Comparison of ENCODE assay signal across 17 cellular contexts in the genomic region with DNA sequence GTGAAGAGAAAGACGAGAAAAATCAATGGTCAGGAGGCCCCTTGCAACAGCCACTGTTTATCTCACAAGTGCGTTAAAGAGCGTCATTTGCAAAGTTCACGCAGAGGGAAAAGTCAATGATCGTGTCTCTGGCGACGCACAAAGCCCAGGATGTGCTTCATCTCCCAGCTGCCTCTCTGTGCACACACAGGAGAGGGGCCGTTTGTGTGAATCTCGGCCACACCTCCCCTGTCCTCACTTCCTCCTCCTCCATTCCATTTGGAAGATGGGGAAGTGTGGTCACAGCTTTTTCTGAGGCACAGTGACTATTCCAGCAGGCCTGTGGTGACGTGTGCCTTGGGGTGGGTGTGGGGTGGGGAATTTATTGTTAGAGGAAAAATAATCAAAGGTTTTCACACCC.
A peak's percentile ranks its signal among the peaks of the same experiment; 100 is the strongest.
DNase-seq lines count a peak whose midpoint lies in the region; ATAC-seq and TF ChIP-seq lines count a peak whose summit lies in the region.
"Had no signal": no experiment of that assay in that cellular context is flagged by ENCODE, and none has a peak within 500 bp of the region (broad histone marks: within the 10 kb centered on the region; RNA-seq: fewer than 3 reads in every experiment).

No MANE protein-coding gene starts in this region.

- H3K27ac ChIP-seq in SJSA1 (peak overlapping the region; percentile 86), foreskin keratinocyte (no peak overlapping the region), vagina (peak overlapping the region; percentile 65)
- H3K27ac ChIP-seq: prostate gland, thoracic aorta had no signal

- no peak for ATAC-seq in activated naive CD4-positive, alpha-beta T cell treated with anti-CD3 and anti-CD28 coated beads, Interleukin-2, amount 50 U/mL, for 72 hours
- peak; percentile 15 for ATAC-seq in foreskin keratinocyte

- H3K9me3 ChIP-seq in SJSA1 (replicated peaks) (no peaks in the 10 kb centered on the region), vagina (no peaks in the 10 kb centered on the region)
- H3K9me3 ChIP-seq: MG63, prostate gland, thoracic aorta had no signal

- H3K4me3 ChIP-seq in SJSA1 (no peak overlapping the region), vagina (no peak overlapping the region)
- H3K4me3 ChIP-seq: MG63, prostate gland, thoracic aorta had no signal

- TF ChIP-seq POLR2A in vagina (IDR thresholded peaks at IDR 0.05) = no peak

- TF ChIP-seq CTCF in foreskin keratinocyte (conservative IDR thresholded peaks at IDR 0.05) = no peak
- TF ChIP-seq CTCF in vagina (IDR thresholded peaks at IDR 0.05) = no peak

- H3K4me1 Mint-ChIP-seq in activated T-helper 2 cell treated with anti-CD3 and anti-CD28 coated beads, Interferon-gamma antibody, Interleukin-2, Interleukin-4, amounts not matched to agents 10 μg/mL and 5 μg/mL and 100 μg/mL, durations not matched to agents 14 hours and 24 hours and 36 hours (ENCODE audit: low read depth) = no peaks in the 10 kb centered on the region
- H3K4me1 Mint-ChIP-seq: activated CD4-positive, alpha-beta memory T cell treated with anti-CD3 and anti-CD28 coated beads, Interleukin-2, amount 10 ng/mL, durations not matched to agents 7 days and 5 days had no signal

- no peaks in the 10 kb centered on the region for H3K27me3 Mint-ChIP-seq in activated T-helper 2 cell treated with anti-CD3 and anti-CD28 coated beads, Interferon-gamma antibody, Interleukin-2, Interleukin-4, amounts not matched to agents 10 μg/mL and 5 μg/mL and 100 μg/mL, durations not matched to agents 14 hours and 24 hours and 36 hours (ENCODE audit: low read depth)
- H3K27me3 Mint-ChIP-seq: activated CD4-positive, alpha-beta memory T cell treated with anti-CD3 and anti-CD28 coated beads, Interleukin-2, amount 10 ng/mL, durations not matched to agents 7 days and 5 days had no signal

- H3K36me3 ChIP-seq in SJSA1 (peaks cover 17% of the 10 kb centered on the region), vagina (no peaks in the 10 kb centered on the region)
- H3K36me3 ChIP-seq: prostate gland had no signal

- H3K27ac Mint-ChIP-seq in activated naive CD4-positive, alpha-beta T cell treated with anti-CD3 and anti-CD28 coated beads, Interleukin-2, amount 50 U/mL, for 72 hours = peak overlapping the region; percentile 3 to 42
- H3K27ac Mint-ChIP-seq in activated T-helper 2 cell treated with anti-CD3 and anti-CD28 coated beads, Interferon-gamma antibody, Interleukin-2, Interleukin-4, amounts not matched to agents 10 μg/mL and 5 μg/mL and 100 μg/mL, durations not matched to agents 14 hours and 24 hours and 36 hours = no peak overlapping the region
- H3K27ac Mint-ChIP-seq: activated CD4-positive, alpha-beta memory T cell treated with anti-CD3 and anti-CD28 coated beads, Interleukin-2, amount 10 ng/mL, durations not matched to agents 7 days and 5 days had no signal

- no peaks in the 10 kb centered on the region for H3K27me3 ChIP-seq in SJSA1 (replicated peaks)
- H3K27me3 ChIP-seq in foreskin keratinocyte = no peaks in the 10 kb centered on the region
- H3K27me3 ChIP-seq in vagina = no peaks in the 10 kb centered on the region
- H3K27me3 ChIP-seq: MG63 had no signal

- peaks cover 19 to 20% of the 10 kb centered on the region in 2 donors for H3K36me3 Mint-ChIP-seq in activated naive CD4-positive, alpha-beta T cell treated with anti-CD3 and anti-CD28 coated beads, Interleukin-2, amount 50 U/mL, for 72 hours
- peaks cover 3% of the 10 kb centered on the region for H3K36me3 Mint-ChIP-seq in activated T-helper 2 cell treated with anti-CD3 and anti-CD28 coated beads, Interferon-gamma antibody, Interleukin-2, Interleukin-4, amounts not matched to agents 10 μg/mL and 5 μg/mL and 100 μg/mL, durations not matched to agents 14 hours and 24 hours and 36 hours (ENCODE audit: low read depth)

- H3K9me3 Mint-ChIP-seq in activated naive CD4-positive, alpha-beta T cell treated with anti-CD3 and anti-CD28 coated beads, Interleukin-2, amount 50 U/mL, for 72 hours = no peaks in the 10 kb centered on the region
- no peaks in the 10 kb centered on the region for H3K9me3 Mint-ChIP-seq in activated T-helper 2 cell treated with anti-CD3 and anti-CD28 coated beads, Interferon-gamma antibody, Interleukin-2, Interleukin-4, amounts not matched to agents 10 μg/mL and 5 μg/mL and 100 μg/mL, durations not matched to agents 14 hours and 24 hours and 36 hours
- H3K9me3 Mint-ChIP-seq: activated CD4-positive, alpha-beta memory T cell treated with anti-CD3 and anti-CD28 coated beads, Interleukin-2, amount 10 ng/mL, durations not matched to agents 7 days and 5 days had no signal

- no peak overlapping the region for H3K4me3 Mint-ChIP-seq in activated T-helper 2 cell treated with anti-CD3 and anti-CD28 coated beads, Interferon-gamma antibody, Interleukin-2, Interleukin-4, amounts not matched to agents 10 μg/mL and 5 μg/mL and 100 μg/mL, durations not matched to agents 14 hours and 24 hours and 36 hours (ENCODE audit: low read depth)
- H3K4me3 Mint-ChIP-seq: activated CD4-positive, alpha-beta memory T cell treated with anti-CD3 and anti-CD28 coated beads, Interleukin-2, amount 10 ng/mL, durations not matched to agents 7 days and 5 days had no signal

- H3K4me1 ChIP-seq in SJSA1 (replicated peaks) (peaks cover 25% of the 10 kb centered on the region), foreskin keratinocyte (no peaks in the 10 kb centered on the region), vagina (peaks cover 14% of the 10 kb centered on the region)
- H3K4me1 ChIP-seq: prostate gland had no signal

- intact Hi-C loops in vagina (cut with DNase I) = no loop called here
- intact Hi-C loops in activated T-helper 2 cell treated with anti-CD3 and anti-CD28 coated beads, Interferon-gamma antibody, Interleukin-2, Interleukin-4, amounts not matched to agents 10 μg/mL and 5 μg/mL and 100 μg/mL, durations not matched to agents 14 hours and 24 hours and 36 hours (cut with micrococcal nuclease) = no loop called here

- no peak for DNase-seq in activated naive CD4-positive, alpha-beta T cell treated with anti-CD3 and anti-CD28 coated beads, Interleukin-2, amount 50 U/mL, for 72 hours (ENCODE audit: low spot score in 2 of 2)
- no peak for DNase-seq in activated naive CD4-positive, alpha-beta T cell (lab: John Stamatoyannopoulos, UW)
- DNase-seq in SJSA1 (ENCODE audit: low read depth in 1 of 2, low spot score in 2 of 2) (peak; percentile 74), foreskin keratinocyte (no peak), vagina (ENCODE audit: extremely low spot score in 2 of 2) (no peak), amniotic stem cell (lab: John Stamatoyannopoulos, UW) (no peak), AML-193 (lab: John Stamatoyannopoulos, UW) (no peak)
- no peak for DNase-seq in activated T-helper 2 cell treated with anti-CD3 and anti-CD28 coated beads, Interferon-gamma antibody, Interleukin-2, Interleukin-4, amounts not matched to agents 10 μg/mL and 5 μg/mL and 100 μg/mL, durations not matched to agents 14 hours and 24 hours and 36 hours (ENCODE audit: low spot score)
- DNase-seq: activated CD4-positive, alpha-beta memory T cell treated with anti-CD3 and anti-CD28 coated beads, Interleukin-2, amount 10 ng/mL, durations not matched to agents 7 days and 5 days; activated gamma-delta T cell; DMS 273 treated with DMSO at 0.1 percent for 48 hours; glutamatergic neuron; islet precursor cell; NCI-H82 had no signal

Comparison
In these comparisons a context has a peak if more than half of its experiments do, and no peak if none do; other contexts are left out.
1. DNase-seq: peak in SJSA1 (2 of 2); none in activated naive CD4-positive, alpha-beta T cell treated with anti-CD3 and anti-CD28 coated beads, Interleukin-2, amount 50 U/mL, for 72 hours (0 of 2), activated naive CD4-positive, alpha-beta T cell (0 of 4), foreskin keratinocyte (0 of 2), vagina (0 of 2), amniotic stem cell (single experiment), activated T-helper 2 cell treated with anti-CD3 and anti-CD28 coated beads, Interferon-gamma antibody, Interleukin-2, Interleukin-4, amounts not matched to agents 10 μg/mL and 5 μg/mL and 100 μg/mL, durations not matched to agents 14 hours and 24 hours and 36 hours (single experiment) and AML-193 (0 of 2).